9 cellular contexts compared by ENCODE assay signal in the genomic region with DNA sequence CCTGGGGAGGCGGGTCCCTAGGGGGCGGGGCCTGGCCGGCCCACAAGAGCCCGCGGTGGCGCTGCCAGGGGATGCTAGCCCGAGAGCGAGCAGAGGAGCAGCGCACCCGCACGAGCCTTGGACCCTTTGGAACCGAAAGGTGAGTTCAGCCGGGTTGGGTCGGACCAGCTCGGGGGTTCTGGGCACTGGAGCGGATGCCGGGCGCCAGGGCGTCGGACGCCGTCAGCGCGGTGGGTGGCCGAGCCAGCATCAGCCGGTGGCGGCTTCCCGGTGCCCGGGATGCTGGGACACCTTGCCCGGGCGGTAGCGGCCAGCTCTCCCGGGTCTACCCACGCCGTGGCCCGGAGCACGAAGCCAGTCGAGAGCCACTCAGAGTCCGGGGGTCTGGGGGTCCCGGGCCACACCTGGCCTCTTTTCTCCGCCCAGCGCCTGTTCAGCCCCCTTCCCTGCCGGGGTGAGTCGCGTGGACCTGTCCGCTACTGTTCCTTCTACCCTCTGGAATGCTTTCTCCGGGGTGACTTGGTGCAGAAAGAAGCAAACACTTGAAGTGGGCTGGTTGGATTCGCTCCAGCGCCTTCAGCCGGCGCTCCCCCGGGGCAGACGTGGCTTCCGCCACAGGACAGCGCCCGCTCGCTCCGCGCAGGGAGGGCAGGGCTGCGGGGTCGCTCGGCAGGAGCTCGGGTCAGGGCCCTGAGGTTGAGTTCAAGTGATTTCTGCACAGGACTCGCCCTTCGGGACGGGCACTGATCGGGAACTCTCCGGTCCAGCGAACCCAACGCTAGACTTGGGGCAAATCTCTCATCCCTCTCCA. TPM values are rescaled to one million over a fixed set of nuclear protein-coding genes. Genes with fewer than 3 reads are reported as not detected.
DNase-seq lines count a peak whose midpoint lies in the region; ATAC-seq and TF ChIP-seq lines count a peak whose summit lies in the region.
"Had no signal": no experiment of that assay in that cellular context is flagged by ENCODE, and none has a peak within 500 bp of the region (broad histone marks: within the 10 kb centered on the region; RNA-seq: fewer than 3 reads in every experiment).

TSS of gene SCNN1G (plus strand) at position 71 of the 811 bp plus-strand sequence. CDS start 3,527 bp downstream, outside the sequence.

- POLR2A ChIA-PET in HEK293T (lab: Yijun Ruan, JAX): no interaction called here
- POLR2A ChIA-PET in SK-N-SH (lab: Yijun Ruan, JAX): no interaction called here

- peaks cover 36% of the 10 kb centered on the region for H3K27me3 ChIP-seq in SK-N-SH (ENCODE audit: insufficient read depth)
- peaks cover 16 to 46% (median 19%) of the 10 kb centered on the region in 3 donors for H3K27me3 ChIP-seq in sigmoid colon

- TF ChIP-seq POLR2A in sigmoid colon (IDR thresholded peaks at IDR 0.05): no peak

- no peaks in the 10 kb centered on the region for H3K79me2 ChIP-seq in SK-N-SH (ENCODE audit: insufficient read depth)

- TF ChIP-seq EP300 in SK-N-SH (IDR thresholded peaks at IDR 0.05; ENCODE audit: borderline replicate concordance in 1 of 2, low read depth in 1 of 2, low read length in 1 of 2): no peak
- no peak for TF ChIP-seq EP300 in sigmoid colon (IDR thresholded peaks at IDR 0.05)

- no peaks in the 10 kb centered on the region for H3K36me3 ChIP-seq in SK-N-SH (replicated peaks in 1 of 2; ENCODE audit: control insufficient read depth in 1 of 2, insufficient read depth in 2 of 2, low read length in 1 of 2)
- no peaks in the 10 kb centered on the region for H3K36me3 ChIP-seq in sigmoid colon

- H2AFZ ChIP-seq in SK-N-SH (ENCODE audit: low read depth): 0 out of 2 replicates have a peak within 1 kb of the TSS, but pooled peaks have one; percentile 46

- no peaks in the 10 kb centered on the region for H3K9me2 ChIP-seq in SK-N-SH

- DNase-seq in GM03348 (ENCODE audit: low spot score) (peak; percentile 24), HEK293T (ENCODE audit: extremely low spot score) (peak; percentile 26), SK-N-SH (peak; percentile 73), left cardiac atrium (peak; percentile 20), sigmoid colon (no peak), NOMO-1 treated with dmso at 0.1 percent for 144 hours (lab: John Stamatoyannopoulos, UW; ENCODE audit: unreplicated experiment) (no peak), NCI-H82 treated with DMSO at 0.1 percent for 48 hours (lab: John Stamatoyannopoulos, UW; ENCODE audit: unreplicated experiment) (no peak), HUDEP-2 (lab: John Stamatoyannopoulos, UW; ENCODE audit: unreplicated experiment in 76 of 76) (no peak)

- 17% methylated on average over 33 of the region's 70 CpGs for WGBS in SK-N-SH (ENCODE audit: low lambda C conversion rate)
- WGBS in sigmoid colon, 2 donors: 1 to 3% methylated on average over 70 of the region's 70 CpGs

- H4K20me1 ChIP-seq in SK-N-SH (ENCODE audit: insufficient read depth): no peaks in the 10 kb centered on the region

- no peak within 1 kb of the TSS for H3K27ac ChIP-seq in SK-N-SH (ENCODE audit: low read depth in 2 of 2, low read length in 1 of 2)
- peak within 1 kb of the TSS in 1 of 4 donors; percentile 20 for H3K27ac ChIP-seq in sigmoid colon

- peak within 1 kb of the TSS; percentile 40 to 48 for H3K4me3 ChIP-seq in SK-N-SH (ENCODE audit: low read depth in 2 of 2, low read length in 1 of 2)
- peak within 1 kb of the TSS; percentile 22 to 57 (median 47) for H3K4me3 ChIP-seq in sigmoid colon

- H3K9me3 ChIP-seq in SK-N-SH: no peaks in the 10 kb centered on the region
- H3K9me3 ChIP-seq in sigmoid colon: no peaks in the 10 kb centered on the region

- H3K4me1 ChIP-seq in SK-N-SH (ENCODE audit: control insufficient read depth in 1 of 2, insufficient read depth in 2 of 2, low read depth in 1 of 2, low read length in 1 of 2): peaks cover 0 to 15% of the 10 kb centered on the region in 2 experiments; a peak in 1 of 4 replicates
- peaks cover 0 to 15% (median 14%) of the 10 kb centered on the region in 4 donors for H3K4me1 ChIP-seq in sigmoid colon

- CTCF ChIA-PET in HEK293T (lab: Yijun Ruan, JAX) (interaction anchor here (0.7 to 4.0 kb wide), 5 partner anchors 35 to 263 kb away, joined by 3 to 27 read pairs (median 3); no protein-coding TSS in a partner anchor), SK-N-SH (lab: Yijun Ruan, JAX) (interaction anchor here (0.6 to 9.7 kb wide), 55 partner anchors 10 to 547 kb away, joined by 3 to 290 read pairs (median 4); no protein-coding TSS in a partner anchor)

- no peaks in the 10 kb centered on the region for H3F3A ChIP-seq in SK-N-SH (replicated peaks; ENCODE audit: insufficient read depth)

- H3K9ac ChIP-seq in SK-N-SH: no peak within 1 kb of the TSS

- intact Hi-C loops in left cardiac atrium (cut with DNase I) (loop anchor here (1.0 to 10.0 kb wide), 3 partner anchors 250 to 288 kb away; no protein-coding TSS in a partner anchor), sigmoid colon (cut with DNase I) (loop anchor here (1.0 to 10.0 kb wide), 2 partner anchors 132 to 251 kb away; no protein-coding TSS in a partner anchor)

- TF ChIP-seq CTCF in SK-N-SH (IDR thresholded peaks at IDR 0.05) (peak; percentile 24; the same call in 1 of the 2 replicates), sigmoid colon (IDR thresholded peaks at IDR 0.05) (peak in 1 of 4 experiments; percentile 39)

- peak within 1 kb of the TSS; percentile 72 for H3K4me2 ChIP-seq in SK-N-SH

- peak; percentile 39 to 45 for ATAC-seq in left cardiac atrium

- TF ChIP-seq RAD21 in SK-N-SH (IDR thresholded peaks at IDR 0.05; ENCODE audit: low read length): no peak

TF ChIP-seq in HEK293T, 16 proteins besides CTCF, POLR2A, EP300 and RAD21:
- no peak for TF ChIP-seq ARNT (IDR thresholded peaks at IDR 0.05)
- no peak for TF ChIP-seq SP1 (IDR thresholded peaks at IDR 0.05)

TF ChIP-seq in SK-N-SH, 30 proteins besides CTCF, POLR2A, EP300 and RAD21:
- TF ChIP-seq JUND (IDR thresholded peaks at IDR 0.05) (no peak), SIN3A (IDR thresholded peaks at IDR 0.05; ENCODE audit: borderline replicate concordance, low read depth, low read length) (no peak), TCF12 (IDR thresholded peaks at IDR 0.05) (no peak), MEF2A (IDR thresholded peaks at IDR 0.05; ENCODE audit: borderline replicate concordance, low read depth) (no peak), RXRA (IDR thresholded peaks at IDR 0.05; ENCODE audit: borderline replicate concordance, low read depth) (no peak), PBX3 (IDR thresholded peaks at IDR 0.05) (no peak), YY1 (IDR thresholded peaks at IDR 0.05; ENCODE audit: low read depth) (no peak), NRF1 (IDR thresholded peaks at IDR 0.05; ENCODE audit: low read depth, low read length) (no peak), USF2 (IDR thresholded peaks at IDR 0.05; ENCODE audit: borderline replicate concordance, low read depth, low read length) (no peak), FOXJ3 (CRISPR knock-in tag; IDR thresholded peaks at IDR 0.05) (no peak)
- TF ChIP-seq, protein P1, sequence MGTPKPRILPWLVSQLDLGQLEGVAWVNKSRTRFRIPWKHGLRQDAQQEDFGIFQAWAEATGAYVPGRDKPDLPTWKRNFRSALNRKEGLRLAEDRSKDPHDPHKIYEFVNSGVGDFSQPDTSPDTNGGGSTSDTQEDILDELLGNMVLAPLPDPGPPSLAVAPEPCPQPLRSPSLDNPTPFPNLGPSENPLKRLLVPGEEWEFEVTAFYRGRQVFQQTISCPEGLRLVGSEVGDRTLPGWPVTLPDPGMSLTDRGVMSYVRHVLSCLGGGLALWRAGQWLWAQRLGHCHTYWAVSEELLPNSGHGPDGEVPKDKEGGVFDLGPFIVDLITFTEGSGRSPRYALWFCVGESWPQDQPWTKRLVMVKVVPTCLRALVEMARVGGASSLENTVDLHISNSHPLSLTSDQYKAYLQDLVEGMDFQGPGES (IDR thresholded peaks at IDR 0.05; ENCODE audit: low read depth, low read length): no peak
- TF ChIP-seq, protein P2, sequence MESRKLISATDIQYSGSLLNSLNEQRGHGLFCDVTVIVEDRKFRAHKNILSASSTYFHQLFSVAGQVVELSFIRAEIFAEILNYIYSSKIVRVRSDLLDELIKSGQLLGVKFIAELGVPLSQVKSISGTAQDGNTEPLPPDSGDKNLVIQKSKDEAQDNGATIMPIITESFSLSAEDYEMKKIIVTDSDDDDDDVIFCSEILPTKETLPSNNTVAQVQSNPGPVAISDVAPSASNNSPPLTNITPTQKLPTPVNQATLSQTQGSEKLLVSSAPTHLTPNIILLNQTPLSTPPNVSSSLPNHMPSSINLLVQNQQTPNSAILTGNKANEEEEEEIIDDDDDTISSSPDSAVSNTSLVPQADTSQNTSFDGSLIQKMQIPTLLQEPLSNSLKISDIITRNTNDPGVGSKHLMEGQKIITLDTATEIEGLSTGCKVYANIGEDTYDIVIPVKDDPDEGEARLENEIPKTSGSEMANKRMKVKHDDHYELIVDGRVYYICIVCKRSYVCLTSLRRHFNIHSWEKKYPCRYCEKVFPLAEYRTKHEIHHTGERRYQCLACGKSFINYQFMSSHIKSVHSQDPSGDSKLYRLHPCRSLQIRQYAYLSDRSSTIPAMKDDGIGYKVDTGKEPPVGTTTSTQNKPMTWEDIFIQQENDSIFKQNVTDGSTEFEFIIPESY (IDR thresholded peaks at IDR 0.05; ENCODE audit: borderline replicate concordance, low read depth): no peak
TF ChIP-seq in SK-N-SH: peak in this region for 0.

RNA-seq across cellular contexts. Expression of gene SCNN1G, which starts in this region (rescaled TPM):
- polyA plus RNA-seq in SK-N-SH (2012; rRNA removed) (not detected in 2 replicates), sigmoid colon (10 to 100 TPM in 1 of 3 donors, 1 to 10 TPM in 2; 3.0 to 36.2 (median 9.2) TPM)
- not detected in 2 replicates for polyA plus RNA-seq in SK-N-SH (2012; cell fraction: cytosol; rRNA removed)
- polyA plus RNA-seq in SK-N-SH (2012; cell fraction: nucleus; rRNA removed): not detected in 2 replicates
- total RNA-seq in left cardiac atrium (under 1 TPM in 1 of 2 donors, not detected in 1; 0.13 TPM), sigmoid colon (under 1 TPM in 2 of 4 donors, not detected in 2; under 0.01 to 0.16 TPM)
- total RNA-seq: NCI-H460 had no signal

Comparison
In these comparisons a context has a peak if more than half of its experiments do, and no peak if none do; other contexts are left out.
1. RNA of gene SCNN1G (polyA plus RNA-seq): 3.0 to 36.2 TPM in sigmoid colon; not detected in SK-N-SH; every median in the first group is over 4 times any median in the second.
2. Peak in DNase-seq, H3K4me3 ChIP-seq and H3K4me2 ChIP-seq in SK-N-SH; RNA of the gene not detected or under 1 TPM.
3. Peak in DNase-seq and ATAC-seq in left cardiac atrium; RNA of the gene not detected or under 1 TPM.
4. DNase-seq: peak in GM03348 (single experiment) and HEK293T (single experiment); none in sigmoid colon (single experiment), NOMO-1 treated with dmso at 0.1 percent for 144 hours (single experiment), NCI-H82 treated with DMSO at 0.1 percent for 48 hours (single experiment) and HUDEP-2 (0 of 76).